Comparison of ENCODE assay signal across 6 cellular contexts in the genomic region with DNA sequence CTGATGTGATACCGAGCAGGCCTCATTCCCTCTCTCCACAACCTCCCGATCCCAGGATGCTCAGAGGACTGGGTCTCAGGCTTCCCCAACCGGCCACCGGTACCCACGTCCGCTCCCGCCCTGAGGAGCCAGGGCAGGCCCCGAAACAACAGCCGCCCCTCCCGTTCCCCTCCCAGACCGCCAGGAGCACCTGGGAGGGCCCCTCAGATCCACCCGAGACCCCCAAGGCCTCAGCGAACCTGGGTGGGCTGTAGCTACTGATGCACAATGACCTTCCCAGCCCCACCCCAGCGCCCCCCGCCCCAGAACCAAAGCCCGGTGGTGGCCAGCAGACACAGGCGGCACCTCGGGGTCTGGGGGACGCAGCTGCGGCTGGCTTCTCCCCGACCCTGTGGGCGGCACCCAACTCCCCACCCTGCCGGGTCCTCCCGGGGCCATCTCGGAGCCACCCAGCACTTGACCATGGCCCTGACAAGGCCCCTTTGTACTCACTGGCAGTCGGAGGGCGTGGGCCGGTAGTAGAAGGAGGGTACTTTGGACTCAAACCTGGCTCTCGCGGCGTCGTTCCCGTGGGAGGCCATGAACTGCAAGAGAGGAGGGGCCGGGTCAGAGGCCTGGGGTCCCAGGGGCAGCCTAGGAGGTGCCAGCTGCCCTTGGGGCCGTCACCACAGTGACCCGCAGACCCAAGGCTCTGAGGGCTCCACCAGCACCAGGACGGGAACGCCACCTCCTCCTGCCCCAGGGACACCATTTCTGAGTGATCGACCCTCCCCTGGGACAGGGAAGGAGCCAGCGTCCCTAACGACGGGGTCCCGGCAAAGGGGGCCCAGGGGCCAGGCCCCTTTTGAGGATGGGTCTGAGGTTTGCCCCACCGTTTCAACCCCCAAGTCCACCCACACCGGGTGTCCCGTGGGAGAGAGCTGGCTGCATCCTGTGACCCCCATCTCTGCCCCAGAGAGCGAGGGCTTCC. TPM values are rescaled to one million over a fixed set of nuclear protein-coding genes. Genes with fewer than 3 reads are reported as not detected.
A peak's percentile ranks its signal among the peaks of the same experiment; 100 is the strongest.
DNase-seq lines count a peak whose midpoint lies in the region; ATAC-seq and TF ChIP-seq lines count a peak whose summit lies in the region.
"Had no signal": no experiment of that assay in that cellular context is flagged by ENCODE, and none has a peak within 500 bp of the region (broad histone marks: within the 10 kb centered on the region; RNA-seq: fewer than 3 reads in every experiment).

No MANE protein-coding gene starts in this region.

- H3K27ac Mint-ChIP-seq in activated CD8-positive, alpha-beta T cell treated with anti-CD3 and anti-CD28 coated beads for 36 hours = peak overlapping the region; percentile 93

- 80 to 87% (median 82%) methylated on average over 20 to 47 of the region's 47 CpGs for WGBS in spleen, 5 donors
- 82% methylated on average over 26 of the region's 47 CpGs for WGBS in SK-N-SH (ENCODE audit: low lambda C conversion rate)

- POLR2A ChIA-PET in activated CD8-positive, alpha-beta T cell treated with anti-CD3 and anti-CD28 coated beads for 36 hours (lab: Charles Lee) = interaction anchor here (1.1 to 1.5 kb wide), 2 partner anchors 26 to 49 kb away, joined by 3 to 7 read pairs; partner anchors contain the start of gene COX19
- POLR2A ChIA-PET in SK-N-SH (lab: Yijun Ruan, JAX) = no interaction called here

- no peak for TF ChIP-seq EP300 in SK-N-SH (IDR thresholded peaks at IDR 0.05; ENCODE audit: borderline replicate concordance in 1 of 2, low read depth in 1 of 2, low read length in 1 of 2)

- H3K9me3 ChIP-seq in spleen (no peaks in the 10 kb centered on the region), SK-N-SH (no peaks in the 10 kb centered on the region)
- H3K9me3 ChIP-seq: SJCRH30 had no signal

- H3K4me3 ChIP-seq in spleen (no peak overlapping the region), SK-N-SH (ENCODE audit: low read depth in 2 of 2, low read length in 1 of 2) (no peak overlapping the region)
- H3K4me3 ChIP-seq: SJCRH30 had no signal

- peaks cover 16 to 97% (median 44%) of the 10 kb centered on the region in 6 donors for H3K4me1 ChIP-seq in spleen
- H3K4me1 ChIP-seq in SK-N-SH (ENCODE audit: control insufficient read depth in 1 of 2, insufficient read depth in 2 of 2, low read depth in 1 of 2, low read length in 1 of 2) = peaks cover 0 to 5% of the 10 kb centered on the region in 2 experiments; a peak in 1 of 4 replicates
- H3K4me1 ChIP-seq: SJCRH30 had no signal

- DNase-seq in activated CD8-positive, alpha-beta T cell treated with anti-CD3 and anti-CD28 coated beads for 36 hours = no peak
- DNase-seq in cardiac septum (ENCODE audit: low spot score) (peak; percentile 71), spleen (peak; percentile 76), RKO (ENCODE audit: low spot score) (no peak), SK-N-SH (no peak)

- peaks cover 3% of the 10 kb centered on the region for H3F3A ChIP-seq in SK-N-SH (replicated peaks; ENCODE audit: insufficient read depth)

- peaks cover 26% of the 10 kb centered on the region for H3K36me3 Mint-ChIP-seq in activated CD8-positive, alpha-beta T cell treated with anti-CD3 and anti-CD28 coated beads for 36 hours (ENCODE audit: low read depth)

- H4K20me1 ChIP-seq in SK-N-SH (ENCODE audit: insufficient read depth) = no peaks in the 10 kb centered on the region

- no peak for TF ChIP-seq POLR2A in spleen (IDR thresholded peaks at IDR 0.05)

- no peak overlapping the region for H2AFZ ChIP-seq in SK-N-SH (ENCODE audit: low read depth)

- peaks cover 0 to 12% (median 0%) of the 10 kb centered on the region in 6 donors for H3K36me3 ChIP-seq in spleen
- no peaks in the 10 kb centered on the region for H3K36me3 ChIP-seq in SK-N-SH (replicated peaks in 1 of 2; ENCODE audit: control insufficient read depth in 1 of 2, insufficient read depth in 2 of 2, low read length in 1 of 2)
- H3K36me3 ChIP-seq: SJCRH30 had no signal

- CTCF ChIA-PET in activated CD8-positive, alpha-beta T cell treated with anti-CD3 and anti-CD28 coated beads for 36 hours (lab: Charles Lee) = interaction anchor here (0.6 kb wide), 1 partner anchor 11 kb away, joined by 3 read pairs; no protein-coding TSS in a partner anchor
- CTCF ChIA-PET in SK-N-SH (lab: Yijun Ruan, JAX) = interaction anchor here (1.1 to 1.4 kb wide), 3 partner anchors 18 to 160 kb away, joined by 3 to 6 read pairs (median 4); no protein-coding TSS in a partner anchor

- H3K27me3 ChIP-seq in spleen (replicated peaks in 1 of 7) (peaks cover 0 to 9% (median 0%) of the 10 kb centered on the region in 7 donors), SK-N-SH (ENCODE audit: insufficient read depth) (no peaks in the 10 kb centered on the region)

- TF ChIP-seq RAD21 in SK-N-SH (IDR thresholded peaks at IDR 0.05; ENCODE audit: low read length) = no peak

- H3K4me2 ChIP-seq in SK-N-SH = no peak overlapping the region

- TF ChIP-seq CTCF in activated CD8-positive, alpha-beta T cell treated with anti-CD3 and anti-CD28 coated beads for 36 hours (IDR thresholded peaks at IDR 0.05) = no peak
- TF ChIP-seq CTCF in spleen (IDR thresholded peaks at IDR 0.05 in 8 of 11, conservative IDR thresholded peaks at IDR 0.05 in 3 of 11) (no peak), SK-N-SH (IDR thresholded peaks at IDR 0.05) (no peak)

- H3K4me1 Mint-ChIP-seq in activated CD8-positive, alpha-beta T cell treated with anti-CD3 and anti-CD28 coated beads for 36 hours (ENCODE audit: low read depth) = peaks cover 72% of the 10 kb centered on the region

- H3K4me3 Mint-ChIP-seq in activated CD8-positive, alpha-beta T cell treated with anti-CD3 and anti-CD28 coated beads for 36 hours = no peak overlapping the region

- intact Hi-C loops in activated CD8-positive, alpha-beta T cell treated with anti-CD3 and anti-CD28 coated beads for 36 hours (cut with micrococcal nuclease) = no loop called here
- intact Hi-C loops in cardiac septum (cut with DNase I) = no loop called here
- intact Hi-C loops in spleen (cut with DNase I; ENCODE audit: low total_unique reads) = no loop called here

- H3K27ac ChIP-seq in spleen = peak overlapping the region in 4 of 8 donors; percentile 44 to 95 (median 64)
- H3K27ac ChIP-seq in SK-N-SH (ENCODE audit: low read depth in 2 of 2, low read length in 1 of 2) = no peak overlapping the region
- H3K27ac ChIP-seq: SJCRH30 had no signal

- H3K79me2 ChIP-seq in SK-N-SH (ENCODE audit: insufficient read depth) = no peaks in the 10 kb centered on the region

- no peak for ATAC-seq in activated CD8-positive, alpha-beta T cell treated with anti-CD3 and anti-CD28 coated beads for 36 hours

- H3K27me3 Mint-ChIP-seq in activated CD8-positive, alpha-beta T cell treated with anti-CD3 and anti-CD28 coated beads for 36 hours = no peaks in the 10 kb centered on the region

- H3K9me2 ChIP-seq in SK-N-SH = no peaks in the 10 kb centered on the region

- peaks cover 3% of the 10 kb centered on the region for H3K9me3 Mint-ChIP-seq in activated CD8-positive, alpha-beta T cell treated with anti-CD3 and anti-CD28 coated beads for 36 hours

- H3K9ac ChIP-seq in SK-N-SH = no peak overlapping the region

TF ChIP-seq in SK-N-SH, 30 proteins besides CTCF, POLR2A, EP300 and RAD21 (continues in another document):
- no peak for TF ChIP-seq NRF1 (IDR thresholded peaks at IDR 0.05; ENCODE audit: low read depth, low read length)
- no peak for TF ChIP-seq FOXJ3 (CRISPR knock-in tag; IDR thresholded peaks at IDR 0.05)
- no peak for TF ChIP-seq USF1 (IDR thresholded peaks at IDR 0.05; ENCODE audit: borderline replicate concordance, low read depth)
- no peak for TF ChIP-seq MXI1 (IDR thresholded peaks at IDR 0.05; ENCODE audit: low read depth, low read length)
- TF ChIP-seq TCF12 (IDR thresholded peaks at IDR 0.05) = no peak
- TF ChIP-seq RFX5 (IDR thresholded peaks at IDR 0.05; ENCODE audit: low read length) = no peak
- no peak for TF ChIP-seq POLR2AphosphoS5 (IDR thresholded peaks at IDR 0.05; ENCODE audit: low read depth, low read length)
- TF ChIP-seq FOSL2 (IDR thresholded peaks at IDR 0.05; ENCODE audit: borderline replicate concordance, low read depth) = no peak
- no peak for TF ChIP-seq RCOR1 (IDR thresholded peaks at IDR 0.05; ENCODE audit: low read length)

RNA-seq across cellular contexts. Expression of gene ADAP1, which starts 28.1 kb away (rescaled TPM):
- 10 to 100 TPM; 34.6 to 40.9 TPM for total RNA-seq in activated CD8-positive, alpha-beta T cell treated with anti-CD3 and anti-CD28 coated beads for 36 hours
- total RNA-seq in cardiac septum = 12.5 TPM
- total RNA-seq in spleen = 10 to 100 TPM; 18.1 to 35.4 (median 25.7) TPM
- polyA plus RNA-seq in spleen = 10 to 100 TPM in 2 of 3 donors, 1 to 10 TPM in 1; 8.7 to 38.6 (median 12.8) TPM
- 3.2 and 5.4 TPM in 2 replicates for polyA plus RNA-seq in SK-N-SH (2012; rRNA removed)
- 2.0 and 2.8 TPM in 2 replicates for polyA plus RNA-seq in SK-N-SH (2012; cell fraction: cytosol; rRNA removed)
- 8.1 and 8.6 TPM in 2 replicates for polyA plus RNA-seq in SK-N-SH (2012; cell fraction: nucleus; rRNA removed)

RNA-seq across cellular contexts. Expression of gene COX19, which starts 49.0 kb away (rescaled TPM):
- total RNA-seq in activated CD8-positive, alpha-beta T cell treated with anti-CD3 and anti-CD28 coated beads for 36 hours = 10 to 100 TPM; 15.5 to 18.0 TPM
- 7.3 TPM for total RNA-seq in cardiac septum
- total RNA-seq in spleen = 10 to 100 TPM; 12.4 to 29.1 (median 18.9) TPM
- polyA plus RNA-seq in spleen = 1 to 10 TPM; 7.1 to 8.9 (median 7.2) TPM
- 7.6 TPM in 2 replicates for polyA plus RNA-seq in SK-N-SH (2012; rRNA removed)
- polyA plus RNA-seq in SK-N-SH (2012; cell fraction: cytosol; rRNA removed) = 6.4 and 7.5 TPM in 2 replicates
- polyA plus RNA-seq in SK-N-SH (2012; cell fraction: nucleus; rRNA removed) = 15.5 and 19.8 TPM in 2 replicates

RNA-seq across cellular contexts. Expression of gene GET4, which starts 50.0 kb away (rescaled TPM):
- total RNA-seq in activated CD8-positive, alpha-beta T cell treated with anti-CD3 and anti-CD28 coated beads for 36 hours = 10 to 100 TPM; 20.6 to 31.9 TPM
- total RNA-seq in cardiac septum (21.3 TPM), spleen (10 to 100 TPM; 25.4 to 39.5 (median 34.4) TPM)
- polyA plus RNA-seq in spleen (10 to 100 TPM; 40.0 to 63.0 (median 53.9) TPM), SK-N-SH (2012; rRNA removed) (63.1 and 65.4 TPM in 2 replicates)
- 20.4 and 32.7 TPM in 2 replicates for polyA plus RNA-seq in SK-N-SH (2012; cell fraction: cytosol; rRNA removed)
- 341 and 380 TPM in 2 replicates for polyA plus RNA-seq in SK-N-SH (2012; cell fraction: nucleus; rRNA removed)

RNA-seq across cellular contexts. Expression of gene CYP2W1, which starts 56.6 kb away (rescaled TPM):
- not detected for total RNA-seq in activated CD8-positive, alpha-beta T cell treated with anti-CD3 and anti-CD28 coated beads for 36 hours
- not detected for total RNA-seq in cardiac septum
- total RNA-seq in spleen = 1 to 10 TPM in 1 of 7 donors, under 1 TPM in 4, not detected in 2; 0.13 to 1.2 (median 0.51) TPM
- polyA plus RNA-seq in spleen = under 1 TPM; 0.05 to 0.80 (median 0.28) TPM
- 0.06 and 0.10 TPM in 2 replicates for polyA plus RNA-seq in SK-N-SH (2012; rRNA removed)
- 0.03 TPM in 1 of 2 replicates, not detected in the other for polyA plus RNA-seq in SK-N-SH (2012; cell fraction: cytosol; rRNA removed)
- 0.38 and 0.48 TPM in 2 replicates for polyA plus RNA-seq in SK-N-SH (2012; cell fraction: nucleus; rRNA removed)
- total RNA-seq: SJCRH30 had no signal

Comparison
In these comparisons a context has a peak if more than half of its experiments do, and no peak if none do; other contexts are left out.
1. DNase-seq: peak in cardiac septum (single experiment) and spleen (single experiment); none in activated CD8-positive, alpha-beta T cell treated with anti-CD3 and anti-CD28 coated beads for 36 hours (single experiment), RKO (single experiment) and SK-N-SH (single experiment).